8 cellular contexts compared by ENCODE assay signal in the genomic region with DNA sequence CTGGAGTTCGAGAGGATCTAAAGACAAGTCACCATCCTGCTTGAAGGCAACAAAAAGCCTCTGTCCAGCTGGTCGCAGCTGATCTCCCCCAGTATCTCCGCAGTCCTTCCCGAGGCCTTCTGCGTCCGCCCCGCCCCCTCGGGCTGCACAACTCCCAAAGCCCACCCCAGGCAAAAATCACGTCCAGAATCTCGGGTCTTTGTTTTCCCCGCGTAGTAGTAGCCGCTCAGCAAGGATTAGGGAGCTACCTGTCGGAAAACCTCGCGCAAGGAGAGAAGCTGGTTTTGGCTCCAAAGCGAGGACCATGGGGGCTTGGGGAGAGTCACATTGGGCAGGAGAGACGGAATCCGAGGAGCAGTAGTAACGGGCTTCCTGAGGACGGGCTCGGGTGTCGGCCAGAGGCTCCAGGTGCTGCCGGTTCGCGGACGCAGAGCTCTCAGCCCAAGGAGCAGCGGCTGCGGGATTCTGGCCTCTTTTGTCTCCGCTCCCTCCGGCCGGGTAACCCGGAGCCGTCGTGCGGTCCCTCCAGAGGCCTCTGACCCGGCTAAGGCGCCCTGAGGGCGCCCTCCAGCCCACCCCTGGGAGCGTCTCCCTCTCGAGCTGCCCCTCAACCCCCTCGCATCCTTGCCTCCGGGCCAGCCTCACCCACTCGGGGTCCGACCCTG. TPM values are rescaled to one million over a fixed set of nuclear protein-coding genes. Genes with fewer than 3 reads are reported as not detected.
DNase-seq lines count a peak whose midpoint lies in the region; ATAC-seq, FAIRE-seq and TF ChIP-seq lines count a peak whose summit lies in the region.

No MANE protein-coding gene starts in this region.

- WGBS in mammary epithelial cell (ENCODE audit: low coverage, missing lambda C conversion rate) = 4% methylated on average over 11 of the region's 45 CpGs

- H3K27me3 ChIP-seq in mammary epithelial cell (ENCODE audit: insufficient read depth, low read length) = no peaks in the 10 kb centered on the region

- dilution Hi-C loops in mammary epithelial cell (cut with HindIII; ENCODE audit: low sequenced_read_pairs) = no loop called here

- BruUV-seq in mammary epithelial cell (replicated peaks; lab: Mats Ljungman, UMichigan) = no TSS peak

- peaks cover 50% of the 10 kb centered on the region for H3K4me1 Mint-ChIP-seq in stimulated activated naive CD8-positive, alpha-beta T cell treated with anti-CD3 and anti-CD28 coated beads, Interleukin-15, Interleukin-2, amounts not matched to agents 100 ng/mL and 50 ng/mL, for 24 hours (ENCODE audit: low read depth)

- H2AFZ ChIP-seq in mammary epithelial cell (ENCODE audit: low read depth, low read length) = peak overlapping the region; percentile 100

- no peaks in the 10 kb centered on the region for H4K20me1 ChIP-seq in mammary epithelial cell (ENCODE audit: insufficient read depth, low read length)

- intact Hi-C loops in mammary epithelial cell (cut with micrococcal nuclease) (no loop called here), kidney (cut with DNase I) (no loop called here)

- peak overlapping the region; percentile 94 for H3K4me3 ChIP-seq in NB4 (ENCODE audit: low read depth, low read length)
- H3K4me3 ChIP-seq in mammary epithelial cell (replicated peaks in 1 of 3; ENCODE audit: insufficient read depth in 1 of 3, low read depth in 2 of 3, low read length in 3 of 3) = peak overlapping the region; percentile 74 to 99 (median 89)
- peak overlapping the region; percentile 74 to 87 for H3K4me3 ChIP-seq in kidney (ENCODE audit: low read length in 2 of 2)

- H3K9me3 Mint-ChIP-seq in stimulated activated naive CD8-positive, alpha-beta T cell treated with anti-CD3 and anti-CD28 coated beads, Interleukin-15, Interleukin-2, amounts not matched to agents 100 ng/mL and 50 ng/mL, for 24 hours = peaks cover 26% of the 10 kb centered on the region

- TF ChIP-seq POLR2A in NB4 (IDR thresholded peaks at IDR 0.05; ENCODE audit: extremely low read depth, insufficient read length) = no peak

- TF ChIP-seq CTCF in NB4 (IDR thresholded peaks at IDR 0.05; ENCODE audit: low read depth, low read length) = no peak
- no peak for TF ChIP-seq CTCF in mammary epithelial cell (conservative IDR thresholded peaks at IDR 0.05 in 1 of 2, IDR thresholded peaks at IDR 0.05 in 1 of 2; ENCODE audit: extremely low read depth in 1 of 2, insufficient read depth in 1 of 2, low read depth in 1 of 2, low read length in 2 of 2)
- TF ChIP-seq CTCF in kidney (IDR thresholded peaks at IDR 0.05; ENCODE audit: borderline replicate concordance, extremely low read depth, insufficient read depth) = no peak

- peak overlapping the region; percentile 96 for H3K4me2 ChIP-seq in mammary epithelial cell (ENCODE audit: insufficient read depth, low read depth, low read length)

- CTCF ChIA-PET in mammary epithelial cell (lab: Charles Lee; ENCODE audit: low non-redundant PET) = no interaction called here

- H3K4me1 ChIP-seq in mammary epithelial cell (ENCODE audit: insufficient read depth, low read length) (peaks cover 10% of the 10 kb centered on the region), kidney (ENCODE audit: control insufficient read depth in 1 of 2, insufficient read depth in 1 of 2, low read depth in 1 of 2, low read length in 2 of 2) (peaks cover 11 to 16% of the 10 kb centered on the region in 2 donors)

- peak overlapping the region; percentile 88 for H3K27ac Mint-ChIP-seq in stimulated activated naive CD8-positive, alpha-beta T cell treated with anti-CD3 and anti-CD28 coated beads, Interleukin-15, Interleukin-2, amounts not matched to agents 100 ng/mL and 50 ng/mL, for 24 hours

- DNase-seq in NCI-H146 (lab: John Stamatoyannopoulos, UW) (peak; percentile 42), NCI-H146 treated with DMSO at 0.1 percent for 48 hours (lab: John Stamatoyannopoulos, UW; ENCODE audit: unreplicated experiment) (no peak), NB4 (ENCODE audit: low read depth) (peak; percentile 51), mammary epithelial cell (peak; percentile 12), kidney (peak; percentile 80), cerebellum (ENCODE audit: low spot score) (no peak)

- peak overlapping the region; percentile 92 for H3K4me3 Mint-ChIP-seq in stimulated activated naive CD8-positive, alpha-beta T cell treated with anti-CD3 and anti-CD28 coated beads, Interleukin-15, Interleukin-2, amounts not matched to agents 100 ng/mL and 50 ng/mL, for 24 hours

- peaks cover 65% of the 10 kb centered on the region for H3K79me2 ChIP-seq in mammary epithelial cell (ENCODE audit: insufficient read depth, low read length)

- H3K27me3 Mint-ChIP-seq in stimulated activated naive CD8-positive, alpha-beta T cell treated with anti-CD3 and anti-CD28 coated beads, Interleukin-15, Interleukin-2, amounts not matched to agents 100 ng/mL and 50 ng/mL, for 24 hours = no peaks in the 10 kb centered on the region

- FAIRE-seq in kidney (lab: Jason Lieb, UNC) = no peak

- H3K9me3 ChIP-seq in mammary epithelial cell (replicated peaks; ENCODE audit: insufficient read depth, low read length) (no peaks in the 10 kb centered on the region), kidney (ENCODE audit: control insufficient read depth in 1 of 2, low read length in 2 of 2) (no peaks in the 10 kb centered on the region)

- H3K36me3 ChIP-seq in mammary epithelial cell (ENCODE audit: insufficient read depth, low read length) (peaks cover 3% of the 10 kb centered on the region), kidney (ENCODE audit: control insufficient read depth in 1 of 2, insufficient read depth in 2 of 2, low read length in 2 of 2) (peaks cover 8 to 9% of the 10 kb centered on the region in 2 donors)

- H3K36me3 Mint-ChIP-seq in stimulated activated naive CD8-positive, alpha-beta T cell treated with anti-CD3 and anti-CD28 coated beads, Interleukin-15, Interleukin-2, amounts not matched to agents 100 ng/mL and 50 ng/mL, for 24 hours (ENCODE audit: low read depth) = peaks cover 48% of the 10 kb centered on the region

- in situ Hi-C loops in mammary epithelial cell (cut with MboI; ENCODE audit: low sequenced_read_pairs in 2 of 2) = no loop called here

- peak; percentile 26 for ATAC-seq in GM21786 (IDR thresholded peaks at IDR 0.05; ENCODE audit: unreplicated experiment)

- H3K27ac ChIP-seq in mammary epithelial cell (ENCODE audit: insufficient read depth, low read depth, low read length) (peak overlapping the region; percentile 28), kidney (ENCODE audit: low read depth in 2 of 2, low read length in 2 of 2) (peak overlapping the region in 1 of 2 donors; percentile 35)

- peak overlapping the region; percentile 58 for H3K9ac ChIP-seq in mammary epithelial cell (ENCODE audit: insufficient read depth, low read length)
- H3K9ac ChIP-seq in kidney (ENCODE audit: low read length in 2 of 2) = peak overlapping the region; percentile 83

RNA-seq across cellular contexts. Expression of a gene that starts 0.4 kb away (rescaled TPM):
- total RNA-seq in mammary epithelial cell (10 to 100 TPM; 26.7 to 29.7 TPM), kidney (22.1 TPM), cerebellum (33.9 TPM)
- polyA plus RNA-seq in mammary epithelial cell (4.9 TPM), kidney (ENCODE audit: insufficient read depth, low read depth, low replicate concordance) (3.2 TPM)
- 26.9 TPM for polyA minus RNA-seq in mammary epithelial cell

RNA-seq across cellular contexts. Expression of a gene that starts 0.5 kb away (rescaled TPM):
- total RNA-seq in mammary epithelial cell (10 to 100 TPM; 12.3 to 23.4 TPM), kidney (12.9 TPM), cerebellum (15.9 TPM)
- polyA plus RNA-seq in mammary epithelial cell (14.1 TPM), kidney (ENCODE audit: insufficient read depth, low read depth, low replicate concordance) (2.7 TPM)
- polyA minus RNA-seq in mammary epithelial cell = 59.7 TPM

RNA-seq across cellular contexts. Expression of a gene that starts 40.1 kb away (rescaled TPM):
- total RNA-seq in mammary epithelial cell (1 to 10 TPM; 7.9 to 9.5 TPM), kidney (12.7 TPM), cerebellum (12.0 TPM)
- polyA plus RNA-seq in mammary epithelial cell (13.2 TPM), kidney (ENCODE audit: insufficient read depth, low read depth, low replicate concordance) (5.8 TPM)
- polyA minus RNA-seq in mammary epithelial cell = 5.9 TPM

Comparison
In these comparisons a context has a peak if more than half of its experiments do, and no peak if none do; other contexts are left out.
1. DNase-seq: peak in NCI-H146 (single experiment), NB4 (single experiment), mammary epithelial cell (single experiment) and kidney (single experiment); none in NCI-H146 treated with DMSO at 0.1 percent for 48 hours (single experiment) and cerebellum (single experiment).
2. Peak in every context shown above with its lines, with median percentiles within 50 percentile points of each other: H3K4me3 ChIP-seq.